In the genomic region with DNA sequence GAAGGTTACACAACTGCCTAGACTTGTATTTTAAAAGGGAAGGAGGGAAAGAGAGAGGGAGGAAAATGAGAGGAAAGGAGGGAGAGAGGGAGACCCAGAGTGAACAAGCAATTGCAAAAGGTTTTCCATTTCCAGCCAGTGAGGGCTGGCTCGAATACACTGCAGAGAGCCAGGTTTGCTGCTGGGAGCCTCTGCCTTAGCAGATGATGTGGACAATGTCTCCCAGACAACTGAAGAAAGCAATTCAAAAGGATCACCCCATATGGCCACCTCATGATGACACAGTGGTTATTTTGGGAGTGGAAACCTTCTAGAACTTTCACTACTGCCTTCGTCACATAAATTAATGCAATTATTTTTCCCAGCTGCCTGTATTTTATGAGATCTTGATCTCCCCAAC, we compare ENCODE assay signal across 13 cellular contexts.
DNase-seq lines count a peak whose midpoint lies in the region; ATAC-seq and TF ChIP-seq lines count a peak whose summit lies in the region.
"Had no signal": no experiment of that assay in that cellular context is flagged by ENCODE, and none has a peak within 500 bp of the region (broad histone marks: within the 10 kb centered on the region; RNA-seq: fewer than 3 reads in every experiment).

No MANE protein-coding gene starts in this region.

- H3K4me1 ChIP-seq in left ventricle myocardium inferior (peaks cover 94% of the 10 kb centered on the region), right atrium auricular region (peaks cover 0 to 76% of the 10 kb centered on the region in 2 donors)

- no peak for TF ChIP-seq CTCF in left ventricle myocardium inferior (IDR thresholded peaks at IDR 0.05; ENCODE audit: borderline replicate concordance)
- no peak for TF ChIP-seq CTCF in right atrium auricular region (IDR thresholded peaks at IDR 0.05)
- TF ChIP-seq CTCF in chondrocyte (IDR thresholded peaks at IDR 0.05) = no peak
- TF ChIP-seq CTCF in type B pancreatic cell (conservative IDR thresholded peaks at IDR 0.05) = no peak

- peak overlapping the region; percentile 78 for H3K27ac ChIP-seq in left ventricle myocardium inferior (replicated peaks)
- H3K27ac ChIP-seq in right atrium auricular region = no peak overlapping the region
- H3K27ac ChIP-seq: KMS-11, tibial artery had no signal

- no peak for ATAC-seq in GM21786 (IDR thresholded peaks at IDR 0.05; ENCODE audit: unreplicated experiment)

- no peak for DNase-seq in left ventricle myocardium inferior
- DNase-seq in right atrium auricular region (ENCODE audit: low spot score) = no peak
- DNase-seq in chondrocyte (ENCODE audit: low spot score) = no peak
- peak; percentile 30 for DNase-seq in kidney tubule cell (ENCODE audit: low spot score)
- DNase-seq in type B pancreatic cell (ENCODE audit: extremely low spot score, unreplicated experiment) = no peak
- DNase-seq in NK-92 treated with Interleukin-12 subunit alpha and Interleukin-12 subunit beta, amount 100 ng/mL, for 24 hours (lab: John Stamatoyannopoulos, UW) = no peak
- DNase-seq in stimulated activated CD4-positive, alpha-beta T cell treated with anti-CD3 and anti-CD28 coated beads, Interleukin-15, amount 100 ng/mL, for 24 hours = no peak
- DNase-seq: activated CD4-positive, alpha-beta T cell treated with anti-CD3 and anti-CD28 coated beads, Interleukin-2, amount 50 U/mL, for 1 hour; NCI-H2029; SW 1271; tibial artery had no signal

- peaks cover 78% of the 10 kb centered on the region for H3K4me1 Mint-ChIP-seq in chondrocyte (ENCODE audit: low read depth)
- peaks cover 76% of the 10 kb centered on the region for H3K4me1 Mint-ChIP-seq in type B pancreatic cell (ENCODE audit: unreplicated experiment)

- H3K36me3 ChIP-seq in left ventricle myocardium inferior = peaks cover 8% of the 10 kb centered on the region
- no peaks in the 10 kb centered on the region for H3K36me3 ChIP-seq in right atrium auricular region

- no peaks in the 10 kb centered on the region for H3K9me3 Mint-ChIP-seq in chondrocyte (ENCODE audit: low read depth)
- H3K9me3 Mint-ChIP-seq in type B pancreatic cell = no peaks in the 10 kb centered on the region

- H3K27me3 Mint-ChIP-seq in chondrocyte (ENCODE audit: low read depth) (no peaks in the 10 kb centered on the region), type B pancreatic cell (no peaks in the 10 kb centered on the region)

- H3K9me3 ChIP-seq in left ventricle myocardium inferior (replicated peaks) (no peaks in the 10 kb centered on the region), right atrium auricular region (no peaks in the 10 kb centered on the region)
- H3K9me3 ChIP-seq: tibial artery had no signal

- intact Hi-C loops in left ventricle myocardium inferior (cut with micrococcal nuclease) = no loop called here

- H3K4me3 Mint-ChIP-seq in chondrocyte (ENCODE audit: unreplicated experiment) = no peak overlapping the region
- H3K4me3 Mint-ChIP-seq in type B pancreatic cell = peak overlapping the region; percentile 80

- H3K36me3 Mint-ChIP-seq in chondrocyte (ENCODE audit: low read depth) (peaks cover 1% of the 10 kb centered on the region), type B pancreatic cell (peaks cover 16% of the 10 kb centered on the region)

- H3K27me3 ChIP-seq in left ventricle myocardium inferior (ENCODE audit: low read depth) (no peaks in the 10 kb centered on the region), right atrium auricular region (no peaks in the 10 kb centered on the region)
- H3K27me3 ChIP-seq: tibial artery had no signal

- peak overlapping the region; percentile 59 for H3K27ac Mint-ChIP-seq in chondrocyte (ENCODE audit: unreplicated experiment)
- H3K27ac Mint-ChIP-seq in type B pancreatic cell = peak overlapping the region; percentile 94

- H3K4me3 ChIP-seq in left ventricle myocardium inferior (no peak overlapping the region), right atrium auricular region (no peak overlapping the region)
- H3K4me3 ChIP-seq: tibial artery had no signal
